In the genomic region with DNA sequence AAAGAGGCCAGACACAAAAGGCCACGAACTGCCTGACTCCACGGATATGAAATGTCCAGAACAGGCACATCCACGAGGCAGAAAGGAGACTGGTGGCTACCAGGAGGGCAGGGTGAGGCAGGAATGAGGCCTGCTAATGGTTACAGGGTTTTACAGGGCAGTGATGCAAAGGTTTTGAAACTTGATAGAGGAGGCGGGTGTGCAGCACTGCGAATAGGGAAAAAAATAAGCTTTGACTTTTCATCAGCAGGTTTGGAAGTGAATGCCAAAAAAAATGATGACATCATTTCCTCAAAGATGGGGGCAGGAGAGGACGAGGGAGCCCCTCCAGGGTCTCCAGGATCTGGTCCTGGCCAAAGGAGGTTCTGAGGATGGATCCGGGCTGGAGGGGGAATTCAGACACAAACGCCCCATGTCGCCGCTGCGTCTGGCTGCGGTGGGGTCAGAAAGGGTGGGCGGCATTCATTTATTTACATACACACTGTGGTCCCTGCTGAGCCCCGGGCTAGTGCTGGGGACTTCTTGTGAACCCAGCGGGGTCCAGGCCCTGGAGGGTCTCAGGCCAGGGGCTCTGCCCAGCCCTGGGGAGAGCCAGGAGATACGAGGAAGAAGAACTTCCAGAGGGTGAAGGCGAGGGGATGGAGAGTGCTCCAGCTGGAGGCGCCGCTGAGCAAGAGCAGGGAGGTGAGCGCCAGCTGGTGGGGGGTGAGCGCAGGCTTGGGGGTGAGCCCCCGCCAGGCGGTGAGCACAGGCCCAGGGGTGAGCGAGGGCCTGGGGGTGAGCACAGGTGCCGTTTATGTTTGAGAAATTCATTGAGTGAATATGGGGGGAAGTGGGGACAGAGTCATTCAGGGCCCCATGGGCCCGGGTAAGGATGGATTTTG, we compare ENCODE assay signal across 9 cellular contexts.
DNase-seq lines count a peak whose midpoint lies in the region; ATAC-seq, FAIRE-seq and TF ChIP-seq lines count a peak whose summit lies in the region.
"Had no signal": no experiment of that assay in that cellular context is flagged by ENCODE, and none has a peak within 500 bp of the region (broad histone marks: within the 10 kb centered on the region; RNA-seq: fewer than 3 reads in every experiment).

No MANE protein-coding gene starts in this region.

- POLR2A ChIA-PET in HCT116 (lab: Charles Lee): no interaction called here
- POLR2A ChIA-PET in K562 (lab: Yijun Ruan, JAX): no interaction called here

- H3K4me1 ChIP-seq in HCT116 (ENCODE audit: control insufficient read depth in 1 of 2, insufficient read depth in 2 of 2, low read length in 2 of 2) (peaks cover 23 to 35% of the 10 kb centered on the region in 2 experiments), K562 (replicated peaks in 1 of 2; ENCODE audit: control insufficient read depth in 2 of 2, insufficient read depth in 2 of 2, low read length in 2 of 2) (peaks cover 3 to 61% of the 10 kb centered on the region in 2 experiments; a peak in 4 of 5 replicates), kidney (ENCODE audit: control insufficient read depth in 1 of 2, insufficient read depth in 1 of 2, low read depth in 1 of 2, low read length in 2 of 2) (peaks cover 26 to 47% of the 10 kb centered on the region in 2 donors), subcutaneous abdominal adipose tissue (ENCODE audit: control insufficient read depth in 5 of 5, insufficient read depth in 5 of 5, low read length in 5 of 5) (peaks cover 14 to 73% (median 61%) of the 10 kb centered on the region in 5 donors)

- H3K4me2 ChIP-seq in HCT116 (ENCODE audit: low read length): no peak overlapping the region
- no peak overlapping the region for H3K4me2 ChIP-seq in K562 (ENCODE audit: insufficient read depth, low read length)

- CTCF ChIA-PET in HCT116 (lab: Charles Lee): interaction anchor here (1.9 kb wide), 1 partner anchor 14 kb away, joined by 4 read pairs; no protein-coding TSS in a partner anchor
- CTCF ChIA-PET in K562 (lab: Yijun Ruan, JAX; ENCODE audit: low intra/inter-chr PET ratio): no interaction called here

- no peaks in the 10 kb centered on the region for H3K9me1 ChIP-seq in K562 (ENCODE audit: control insufficient read depth, insufficient read depth, low read length)

- RAD21 ChIA-PET in HCT116 (lab: Charles Lee; ENCODE audit: low non-redundant PET in 1 of 2, low total read pairs in 2 of 2, uncharacterized antibody in 2 of 2, unreplicated experiment in 2 of 2): no interaction called here

- no peak for TF ChIP-seq POLR2A in HCT116 (IDR thresholded peaks at IDR 0.05; ENCODE audit: borderline replicate concordance, extremely low read depth, insufficient read depth, insufficient read length)
- TF ChIP-seq POLR2A in K562 (conservative IDR thresholded peaks at IDR 0.05): no peak

- H3K27ac ChIP-seq in HCT116 (ENCODE audit: low read depth, low read length) (no peak overlapping the region), K562 (ENCODE audit: extremely low read depth, low read depth, low read length) (no peak overlapping the region), kidney (ENCODE audit: low read depth in 2 of 2, low read length in 2 of 2) (peak overlapping the region; percentile 51 to 60), subcutaneous abdominal adipose tissue (ENCODE audit: low read depth, low read length) (peak overlapping the region; percentile 15)

- H3K9me2 ChIP-seq in HCT116 (ENCODE audit: insufficient read depth): no peaks in the 10 kb centered on the region

- H3K4me3 ChIP-seq in HCT116 (replicated peaks in 1 of 2; ENCODE audit: low read depth in 1 of 2, low read length in 2 of 2) (no peak overlapping the region), K562 (no peak overlapping the region), kidney (ENCODE audit: low read length in 2 of 2) (no peak overlapping the region), subcutaneous abdominal adipose tissue (ENCODE audit: low read depth in 1 of 5, low read length in 5 of 5) (no peak overlapping the region)

- H3K27me3 ChIP-seq in HCT116 (ENCODE audit: insufficient read depth, low read length) (no peaks in the 10 kb centered on the region), K562 (ENCODE audit: control insufficient read depth in 2 of 2, insufficient read depth in 2 of 2, low read length in 2 of 2) (no peaks in the 10 kb centered on the region), subcutaneous abdominal adipose tissue (ENCODE audit: control insufficient read depth in 5 of 5, insufficient read depth in 4 of 5, low read length in 5 of 5) (no peaks in the 10 kb centered on the region)

- TF ChIP-seq EP300 in K562 (IDR thresholded peaks at IDR 0.05; ENCODE audit: low read length): no peak

- ATAC-seq in HCT116 (no peak), K562 (peak; percentile 25; the same call in 2 of the 3 replicates), HG02840 (IDR thresholded peaks at IDR 0.05; ENCODE audit: low FRiP score, unreplicated experiment) (no peak)

- TF ChIP-seq RAD21 in HCT116 (IDR thresholded peaks at IDR 0.05; ENCODE audit: low read depth): no peak
- no peak for TF ChIP-seq RAD21 in K562 (CRISPR knock-in tag; conservative IDR thresholded peaks at IDR 0.05 in 1 of 2, IDR thresholded peaks at IDR 0.05 in 1 of 2)

- in situ Hi-C loops in K562 (cut with MboI): no loop called here

- DNase-seq in HCT116 (ENCODE audit: low read depth, low spot score) (no peak), K562 (ENCODE audit: extremely low read depth in 1 of 4, low spot score in 3 of 4) (no peak), kidney (no peak), hypothalamus (lab: John Stamatoyannopoulos, UW) (no peak), hepatic stellate cell (ENCODE audit: low spot score) (no peak)
- DNase-seq in effector CD8-positive, alpha-beta T cell (lab: John Stamatoyannopoulos, UW): no peak

- H3K9me3 ChIP-seq in HCT116 (ENCODE audit: control insufficient read depth in 1 of 2, insufficient read depth in 1 of 2, low read depth in 1 of 2, low read length in 2 of 2) (no peaks in the 10 kb centered on the region), K562 (replicated peaks; ENCODE audit: control insufficient read depth, insufficient read depth, low read depth, low read length) (no peaks in the 10 kb centered on the region), kidney (ENCODE audit: control insufficient read depth in 1 of 2, low read length in 2 of 2) (no peaks in the 10 kb centered on the region), subcutaneous abdominal adipose tissue (ENCODE audit: control insufficient read depth in 5 of 5, low read length in 5 of 5) (no peaks in the 10 kb centered on the region)

- intact Hi-C loops in HCT116 (cut with micrococcal nuclease) (no loop called here), K562 (cut with micrococcal nuclease) (no loop called here), kidney (cut with DNase I) (no loop called here)

- H4K20me1 ChIP-seq in HCT116 (ENCODE audit: insufficient read depth): no peaks in the 10 kb centered on the region
- H4K20me1 ChIP-seq in K562 (replicated peaks; ENCODE audit: control insufficient read depth, insufficient read depth, low read length): peaks cover 47% of the 10 kb centered on the region

- H3K9ac ChIP-seq in HCT116 (ENCODE audit: low read length) (no peak overlapping the region), K562 (ENCODE audit: insufficient read depth in 1 of 2, low read depth in 2 of 2, low read length in 2 of 2) (peak overlapping the region in 1 of 2 experiments; percentile 28; a peak in 2 of 4 replicates), kidney (ENCODE audit: low read length in 2 of 2) (peak overlapping the region in 1 of 2 donors; percentile 55), subcutaneous abdominal adipose tissue (ENCODE audit: low read length in 5 of 5) (no peak overlapping the region)

- H3K36me3 ChIP-seq in HCT116 (ENCODE audit: control insufficient read depth in 1 of 2, insufficient read depth in 2 of 2, low read length in 2 of 2) (no peaks in the 10 kb centered on the region; a peak in 1 of 4 replicates), K562 (ENCODE audit: control insufficient read depth, insufficient read depth, low read length) (peaks cover 9% of the 10 kb centered on the region; the same call in 1 of the 3 replicates), kidney (ENCODE audit: control insufficient read depth in 1 of 2, insufficient read depth in 2 of 2, low read length in 2 of 2) (peaks cover 0 to 3% of the 10 kb centered on the region in 2 donors), subcutaneous abdominal adipose tissue (ENCODE audit: control insufficient read depth in 5 of 5, insufficient read depth in 5 of 5, low read length in 5 of 5) (peaks cover 0 to 27% (median 11%) of the 10 kb centered on the region in 5 donors)

- WGBS in K562 (ENCODE audit: insufficient coverage, low coverage, missing lambda C conversion rate): 82% methylated on average over 21 of the region's 26 CpGs

- BruUV-seq in HCT116 (replicated peaks; lab: Mats Ljungman, UMichigan) (no TSS peak), K562 (replicated peaks; lab: Mats Ljungman, UMichigan) (no TSS peak)

- H2AFZ ChIP-seq in HCT116 (ENCODE audit: low read depth, low read length, poor library complexity, severe bottlenecking) (no peak overlapping the region), K562 (ENCODE audit: low read depth, low read length) (no peak overlapping the region)

- no peak for FAIRE-seq in K562 (lab: Jason Lieb, UNC)
- no peak for FAIRE-seq in kidney (lab: Jason Lieb, UNC)
- FAIRE-seq: GM12892 had no signal

- H3K79me2 ChIP-seq in HCT116 (ENCODE audit: insufficient read depth, low read length) (peaks cover 59% of the 10 kb centered on the region), K562 (ENCODE audit: control insufficient read depth, insufficient read depth, low read length) (peaks cover 45% of the 10 kb centered on the region)

- TF ChIP-seq CTCF in HCT116 (IDR thresholded peaks at IDR 0.05 in 2 of 3, conservative IDR thresholded peaks at IDR 0.05 in 1 of 3; ENCODE audit: borderline replicate concordance in 1 of 3, insufficient read depth in 1 of 3, low read depth in 2 of 3, low read length in 2 of 3) (peak in 2 of 3 experiments; percentile 33 to 44; a peak in 3 of 6 replicates), K562 (IDR thresholded peaks at IDR 0.05 in 2 of 3, conservative IDR thresholded peaks at IDR 0.05 in 1 of 3; ENCODE audit: insufficient read depth in 2 of 3, low read depth in 1 of 3, low read length in 3 of 3) (peak; percentile 32 to 58 (median 38); a peak in 5 of 6 replicates), kidney (IDR thresholded peaks at IDR 0.05; ENCODE audit: borderline replicate concordance, extremely low read depth, insufficient read depth) (no peak)

TF ChIP-seq in HCT116, 20 proteins besides CTCF, POLR2A, EP300 and RAD21 (continues in another document):
- TF ChIP-seq POLR2AphosphoS5 (IDR thresholded peaks at IDR 0.05; ENCODE audit: low read depth, low read length): no peak

TF ChIP-seq in K562, 482 proteins besides CTCF, POLR2A, EP300 and RAD21 (continues in another document):
- TF ChIP-seq ZKSCAN8 (CRISPR knock-in tag; IDR thresholded peaks at IDR 0.05): no peak
- TF ChIP-seq ATF7 (IDR thresholded peaks at IDR 0.05): 0 out of 2 replicates have a peak, but pooled peaks have one; percentile 43

Comparison
In these comparisons a context has a peak if more than half of its experiments do, and no peak if none do; other contexts are left out.
1. H3K27ac ChIP-seq: peak in kidney (2 of 2) and subcutaneous abdominal adipose tissue (single experiment); none in HCT116 (single experiment) and K562 (single experiment).
2. Of the 22 proteins assayed by ChIP-seq in both K562 and HCT116: peak only in K562: ZBTB33; only in HCT116: none; in both: CTCF; in neither: 19; mixed calls (peak in some experiments, not most) for 1.